Comparison of ENCODE assay signal across 1 cellular context in the genomic region with DNA sequence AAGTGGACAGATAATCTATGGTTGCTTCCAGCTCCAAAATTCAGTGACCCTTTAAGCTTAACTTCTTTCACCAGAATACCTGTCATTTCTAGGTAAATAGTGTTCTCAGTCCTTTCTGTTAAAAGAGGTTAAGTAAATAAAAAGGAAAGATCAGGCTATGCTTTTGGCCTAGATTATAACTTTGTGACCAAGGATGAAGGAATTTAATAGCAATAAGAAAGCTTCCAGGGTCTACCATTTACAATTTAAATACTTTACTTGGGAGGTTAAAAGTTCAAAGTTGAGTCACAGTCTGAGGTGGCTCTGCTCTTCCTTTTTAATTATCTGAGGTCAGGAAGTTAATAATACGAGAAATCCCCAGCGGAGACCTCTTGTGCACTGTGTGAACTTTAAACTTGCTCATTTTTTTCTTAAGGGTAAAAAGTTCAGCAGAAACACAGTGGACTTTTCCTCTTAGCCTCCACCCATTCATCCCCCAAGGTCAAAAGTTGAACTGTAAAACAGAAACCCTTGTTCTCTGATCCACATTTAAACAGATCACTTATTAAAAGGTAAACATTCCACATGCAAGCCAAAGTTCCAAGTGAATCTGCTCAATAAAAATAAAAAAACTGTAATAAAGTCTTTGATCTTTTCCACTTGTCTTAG.
TF ChIP-seq lines count a peak whose summit lies in the region.

No MANE protein-coding gene starts in this region.

TF ChIP-seq in HepG2, 621 proteins besides CTCF, POLR2A, EP300 and RAD21 (continued from another document and continues in another):
- no peak for TF ChIP-seq ZNF142 (CRISPR knock-in tag; IDR thresholded peaks at IDR 0.05)
- 0 out of 2 replicates have a peak, but pooled peaks have one; percentile 13 for TF ChIP-seq SMC3 (IDR thresholded peaks at IDR 0.05; ENCODE audit: low read length)
- TF ChIP-seq ZNF776 (CRISPR knock-in tag; IDR thresholded peaks at IDR 0.05): no peak
- TF ChIP-seq RBM22 (optimal IDR thresholded peaks at IDR 0.05; ENCODE audit: low read length): no peak
- TF ChIP-seq SOX5 (CRISPR knock-in tag; IDR thresholded peaks at IDR 0.05; ENCODE audit: borderline replicate concordance): peak; percentile 78
- TF ChIP-seq ZNF556 (CRISPR knock-in tag; IDR thresholded peaks at IDR 0.05; ENCODE audit: borderline replicate concordance): no peak
- TF ChIP-seq NFIC (IDR thresholded peaks at IDR 0.05; ENCODE audit: low read length): peak; percentile 91; the same call in 1 of the 2 replicates
- no peak for TF ChIP-seq ZNF296 (CRISPR knock-in tag; conservative IDR thresholded peaks at IDR 0.05)
- peak; percentile 48; the same call in 1 of the 2 replicates for TF ChIP-seq SALL1 (CRISPR knock-in tag; IDR thresholded peaks at IDR 0.05)
- TF ChIP-seq TSC22D2 (CRISPR knock-in tag; IDR thresholded peaks at IDR 0.05; ENCODE audit: borderline replicate concordance): no peak
- TF ChIP-seq ZFP37 (CRISPR knock-in tag; IDR thresholded peaks at IDR 0.05; ENCODE audit: borderline replicate concordance): no peak
- no peak for TF ChIP-seq ZNF326 (CRISPR knock-in tag; IDR thresholded peaks at IDR 0.05; ENCODE audit: borderline replicate concordance)
- TF ChIP-seq SIX1 (CRISPR knock-in tag; IDR thresholded peaks at IDR 0.05; ENCODE audit: borderline replicate concordance): no peak; the same call in 1 of the 2 replicates
- peak; percentile 39; the same call in 1 of the 2 replicates for TF ChIP-seq ARNTL (CRISPR knock-in tag; IDR thresholded peaks at IDR 0.05)
- no peak for TF ChIP-seq SP1 (IDR thresholded peaks at IDR 0.05)
- TF ChIP-seq SP1 (CRISPR knock-in tag; IDR thresholded peaks at IDR 0.05): no peak
- peak; percentile 78 for TF ChIP-seq MED1 (CRISPR knock-in tag; IDR thresholded peaks at IDR 0.05)
- TF ChIP-seq, protein P1, sequence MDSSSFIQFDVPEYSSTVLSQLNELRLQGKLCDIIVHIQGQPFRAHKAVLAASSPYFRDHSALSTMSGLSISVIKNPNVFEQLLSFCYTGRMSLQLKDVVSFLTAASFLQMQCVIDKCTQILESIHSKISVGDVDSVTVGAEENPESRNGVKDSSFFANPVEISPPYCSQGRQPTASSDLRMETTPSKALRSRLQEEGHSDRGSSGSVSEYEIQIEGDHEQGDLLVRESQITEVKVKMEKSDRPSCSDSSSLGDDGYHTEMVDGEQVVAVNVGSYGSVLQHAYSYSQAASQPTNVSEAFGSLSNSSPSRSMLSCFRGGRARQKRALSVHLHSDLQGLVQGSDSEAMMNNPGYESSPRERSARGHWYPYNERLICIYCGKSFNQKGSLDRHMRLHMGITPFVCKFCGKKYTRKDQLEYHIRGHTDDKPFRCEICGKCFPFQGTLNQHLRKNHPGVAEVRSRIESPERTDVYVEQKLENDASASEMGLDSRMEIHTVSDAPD (CRISPR knock-in tag; IDR thresholded peaks at IDR 0.05): no peak
- TF ChIP-seq ZMYM4 (CRISPR knock-in tag; IDR thresholded peaks at IDR 0.05): peak; percentile 69
- no peak for TF ChIP-seq BATF2 (CRISPR knock-in tag; IDR thresholded peaks at IDR 0.05)
- peak; percentile 78 for TF ChIP-seq TCF7 (IDR thresholded peaks at IDR 0.05; ENCODE audit: low read depth)
- peak; percentile 68 for TF ChIP-seq SKI (IDR thresholded peaks at IDR 0.05; ENCODE audit: partially characterized antibody)
- TF ChIP-seq MIXL1 (CRISPR knock-in tag; IDR thresholded peaks at IDR 0.05): peak; percentile 65; the same call in 1 of the 2 replicates
- TF ChIP-seq ZNF589 (CRISPR knock-in tag; conservative IDR thresholded peaks at IDR 0.05): no peak
- peak; percentile 53; the same call in 1 of the 2 replicates for TF ChIP-seq SKIL (CRISPR knock-in tag; IDR thresholded peaks at IDR 0.05; ENCODE audit: borderline replicate concordance)
- TF ChIP-seq NR3C1 (CRISPR knock-in tag; IDR thresholded peaks at IDR 0.05): no peak
- no peak for TF ChIP-seq GTF2F1 (IDR thresholded peaks at IDR 0.05; ENCODE audit: low read length)
- TF ChIP-seq PPARG (CRISPR knock-in tag; conservative IDR thresholded peaks at IDR 0.05): peak; percentile 76; the same call in 1 of the 2 replicates
- TF ChIP-seq SYNCRIP (IDR thresholded peaks at IDR 0.05; ENCODE audit: insufficient read depth, low read depth, low read length): no peak
- no peak for TF ChIP-seq SRSF1 (optimal IDR thresholded peaks at IDR 0.05; ENCODE audit: low read depth, low read length)
- TF ChIP-seq, protein P2, sequence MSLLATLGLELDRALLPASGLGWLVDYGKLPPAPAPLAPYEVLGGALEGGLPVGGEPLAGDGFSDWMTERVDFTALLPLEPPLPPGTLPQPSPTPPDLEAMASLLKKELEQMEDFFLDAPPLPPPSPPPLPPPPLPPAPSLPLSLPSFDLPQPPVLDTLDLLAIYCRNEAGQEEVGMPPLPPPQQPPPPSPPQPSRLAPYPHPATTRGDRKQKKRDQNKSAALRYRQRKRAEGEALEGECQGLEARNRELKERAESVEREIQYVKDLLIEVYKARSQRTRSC (CRISPR knock-in tag; IDR thresholded peaks at IDR 0.05; ENCODE audit: low read depth): no peak
- peak; percentile 68; the same call in 1 of the 2 replicates for TF ChIP-seq ZMYM2 (CRISPR knock-in tag; IDR thresholded peaks at IDR 0.05)
- TF ChIP-seq SMAD9 (CRISPR knock-in tag; IDR thresholded peaks at IDR 0.05): no peak
- no peak for TF ChIP-seq NFE2 (CRISPR knock-in tag; IDR thresholded peaks at IDR 0.05)
- TF ChIP-seq ZBTB42 (CRISPR knock-in tag; IDR thresholded peaks at IDR 0.05): no peak
- TF ChIP-seq, protein P3, sequence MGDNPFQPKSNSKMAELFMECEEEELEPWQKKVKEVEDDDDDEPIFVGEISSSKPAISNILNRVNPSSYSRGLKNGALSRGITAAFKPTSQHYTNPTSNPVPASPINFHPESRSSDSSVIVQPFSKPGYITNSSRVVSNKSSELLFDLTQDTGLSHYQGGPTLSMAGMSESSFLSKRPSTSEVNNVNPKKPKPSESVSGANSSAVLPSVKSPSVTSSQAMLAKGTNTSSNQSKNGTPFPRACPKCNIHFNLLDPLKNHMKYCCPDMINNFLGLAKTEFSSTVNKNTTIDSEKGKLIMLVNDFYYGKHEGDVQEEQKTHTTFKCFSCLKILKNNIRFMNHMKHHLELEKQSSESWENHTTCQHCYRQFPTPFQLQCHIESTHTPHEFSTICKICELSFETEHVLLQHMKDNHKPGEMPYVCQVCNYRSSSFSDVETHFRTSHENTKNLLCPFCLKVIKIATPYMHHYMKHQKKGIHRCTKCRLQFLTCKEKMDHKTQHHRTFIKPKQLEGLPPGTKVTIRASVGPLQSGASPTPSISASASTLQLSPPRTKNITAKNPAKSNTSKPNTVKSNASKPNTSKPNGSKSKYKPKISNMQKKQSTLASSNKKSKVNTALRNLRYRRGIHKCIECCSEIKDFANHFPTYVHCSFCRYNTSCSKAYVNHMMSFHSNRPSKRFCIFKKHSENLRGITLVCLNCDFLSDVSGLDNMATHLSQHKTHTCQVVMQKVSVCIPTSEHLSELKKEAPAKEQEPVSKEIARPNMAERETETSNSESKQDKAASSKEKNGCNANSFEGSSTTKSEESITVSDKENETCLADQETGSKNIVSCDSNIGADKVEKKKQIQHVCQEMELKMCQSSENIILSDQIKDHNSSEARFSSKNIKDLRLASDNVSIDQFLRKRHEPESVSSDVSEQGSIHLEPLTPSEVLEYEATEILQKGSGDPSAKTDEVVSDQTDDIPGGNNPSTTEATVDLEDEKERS (CRISPR knock-in tag; IDR thresholded peaks at IDR 0.05): no peak
- TF ChIP-seq RFX3 (CRISPR knock-in tag; IDR thresholded peaks at IDR 0.05): no peak
- no peak for TF ChIP-seq ZNF747 (CRISPR knock-in tag; IDR thresholded peaks at IDR 0.05; ENCODE audit: borderline replicate concordance)
- no peak for TF ChIP-seq ATF7 (IDR thresholded peaks at IDR 0.05)
- TF ChIP-seq ATF7 (CRISPR knock-in tag; IDR thresholded peaks at IDR 0.05): no peak
- TF ChIP-seq HDAC2 (CRISPR knock-in tag; IDR thresholded peaks at IDR 0.05): peak; percentile 53; the same call in 1 of the 2 replicates
- no peak for TF ChIP-seq PRDM4 (CRISPR knock-in tag; IDR thresholded peaks at IDR 0.05; ENCODE audit: borderline replicate concordance)
- TF ChIP-seq ZNF432 (CRISPR knock-in tag; IDR thresholded peaks at IDR 0.05; ENCODE audit: borderline replicate concordance): no peak
- TF ChIP-seq ZNF790 (CRISPR knock-in tag; IDR thresholded peaks at IDR 0.05; ENCODE audit: borderline replicate concordance): no peak
- TF ChIP-seq WIZ (CRISPR knock-in tag; IDR thresholded peaks at IDR 0.05): no peak
- TF ChIP-seq ZNF530 (CRISPR knock-in tag; IDR thresholded peaks at IDR 0.05; ENCODE audit: low read depth): no peak
- TF ChIP-seq TBP (CRISPR knock-in tag; IDR thresholded peaks at IDR 0.05): no peak
- peak; percentile 95 for TF ChIP-seq NR2F6 (IDR thresholded peaks at IDR 0.05)
- peak; percentile 85 for TF ChIP-seq NR2F6 (CRISPR knock-in tag; IDR thresholded peaks at IDR 0.05)
- TF ChIP-seq ZNF576 (CRISPR knock-in tag; IDR thresholded peaks at IDR 0.05): no peak
- TF ChIP-seq ZNF12 (CRISPR knock-in tag; IDR thresholded peaks at IDR 0.05): peak; percentile 89
- no peak for TF ChIP-seq TGIF2 (CRISPR knock-in tag; IDR thresholded peaks at IDR 0.05)
- no peak for TF ChIP-seq DNMT1 (CRISPR knock-in tag; IDR thresholded peaks at IDR 0.05)
- TF ChIP-seq ZNF343 (CRISPR knock-in tag; IDR thresholded peaks at IDR 0.05): no peak
- no peak for TF ChIP-seq RFXAP (CRISPR knock-in tag; IDR thresholded peaks at IDR 0.05; ENCODE audit: borderline replicate concordance)
